Comparison of ENCODE assay signal across 8 cellular contexts in genomic region chr22:43186272-43187170, GRCh38. TPM values are rescaled to one million over a fixed set of nuclear protein-coding genes. Genes with fewer than 3 reads are reported as not detected.
DNase-seq lines count a peak whose midpoint lies in the region; ATAC-seq and TF ChIP-seq lines count a peak whose summit lies in the region.

TTLL12 (minus strand) TSS chr22:43187134; CDS start chr22:43187069, 65 bp downstream.

- H3K27ac ChIP-seq in ACC112 (ENCODE audit: low read depth, low read length): peak within 1 kb of the TSS; percentile 79
- no peak within 1 kb of the TSS for H3K27ac ChIP-seq in adipose tissue (ENCODE audit: low read depth, low read length)
- H3K27ac ChIP-seq in left ventricle myocardium inferior (replicated peaks): peak within 1 kb of the TSS; percentile 96
- H3K27ac ChIP-seq in upper lobe of left lung: peak within 1 kb of the TSS; percentile 87 to 95 (median 89)

- 1 to 2% (median 1%) methylated on average over 46 to 85 of the region's 87 CpGs for WGBS in adipose tissue, 3 donors
- 1 to 2% methylated on average over 31 to 37 of the region's 87 CpGs for WGBS in upper lobe of left lung, 2 donors

- TF ChIP-seq EP300 in upper lobe of left lung (IDR thresholded peaks at IDR 0.05): no peak

- H2AFZ ChIP-seq in ACC112 (ENCODE audit: low read length, unreplicated experiment): peak within 1 kb of the TSS; percentile 88

- TF ChIP-seq POLR2A in upper lobe of left lung (IDR thresholded peaks at IDR 0.05): peak in 3 of 4 donors; percentile 29 to 73 (median 37)

- H3K79me2 ChIP-seq in ACC112 (ENCODE audit: control insufficient read depth, insufficient read depth, low read length, unreplicated experiment): peaks cover 9% of the 10 kb centered on the region

- peaks cover 7% of the 10 kb centered on the region for H3K4me1 ChIP-seq in ACC112 (ENCODE audit: control insufficient read depth, insufficient read depth, low read length, unreplicated experiment)
- H3K4me1 ChIP-seq in left ventricle myocardium inferior: peaks cover 27% of the 10 kb centered on the region
- H3K4me1 ChIP-seq in upper lobe of left lung: peaks cover 13 to 32% (median 17%) of the 10 kb centered on the region in 4 donors

- ATAC-seq in GM18858 (IDR thresholded peaks at IDR 0.05; ENCODE audit: unreplicated experiment): peak; percentile 30
- ATAC-seq in HG03432 (IDR thresholded peaks at IDR 0.05; ENCODE audit: unreplicated experiment): peak; percentile 48
- peak; percentile 27 for ATAC-seq in SK-N-SH treated with all-trans-retinoic acid at 6 μM for 48 hours
- peak in 1 of 2 donors; percentile 70 for ATAC-seq in upper lobe of left lung (ENCODE audit: low FRiP score in 2 of 2)

- TF ChIP-seq CTCF in left ventricle myocardium inferior (IDR thresholded peaks at IDR 0.05; ENCODE audit: borderline replicate concordance) (no peak), upper lobe of left lung (IDR thresholded peaks at IDR 0.05) (peak in 1 of 6 experiments; percentile 29)

- no peaks in the 10 kb centered on the region for H3K27me3 ChIP-seq in ACC112 (ENCODE audit: insufficient read depth, low read length)
- H3K27me3 ChIP-seq in left ventricle myocardium inferior (ENCODE audit: low read depth): no peaks in the 10 kb centered on the region
- H3K27me3 ChIP-seq in upper lobe of left lung: no peaks in the 10 kb centered on the region

- H3K4me3 ChIP-seq in ACC112 (ENCODE audit: low read depth, low read length) (peak within 1 kb of the TSS; percentile 88), left ventricle myocardium inferior (peak within 1 kb of the TSS; percentile 81), upper lobe of left lung (peak within 1 kb of the TSS; percentile 58 to 97 (median 80))

- H3K9me3 ChIP-seq in left ventricle myocardium inferior (replicated peaks) (no peaks in the 10 kb centered on the region), upper lobe of left lung (no peaks in the 10 kb centered on the region)

- peak; percentile 70 for DNase-seq in left ventricle myocardium inferior
- no peak for DNase-seq in posterior vena cava (ENCODE audit: low spot score)
- DNase-seq in upper lobe of left lung: peak; percentile 62 to 94

- H3K36me3 ChIP-seq in ACC112 (ENCODE audit: insufficient read depth, low read length) (no peaks in the 10 kb centered on the region), left ventricle myocardium inferior (peaks cover 3% of the 10 kb centered on the region), upper lobe of left lung (peaks cover 0 to 4% (median 1%) of the 10 kb centered on the region in 4 donors)

- intact Hi-C loops in left ventricle myocardium inferior (cut with micrococcal nuclease) (no loop called here), posterior vena cava (cut with DNase I) (no loop called here)

TF ChIP-seq in SK-N-SH treated with all-trans-retinoic acid at 6 μM for 48 hours, 23 proteins besides CTCF, POLR2A, EP300 and RAD21:
- TF ChIP-seq OSR1 (CRISPR knock-in tag; IDR thresholded peaks at IDR 0.05) (no peak), RARB (CRISPR knock-in tag; IDR thresholded peaks at IDR 0.05) (no peak), PPARA (CRISPR knock-in tag; IDR thresholded peaks at IDR 0.05; ENCODE audit: borderline replicate concordance) (no peak), ISL1 (CRISPR knock-in tag; IDR thresholded peaks at IDR 0.05) (no peak), ZC3H10 (CRISPR knock-in tag; IDR thresholded peaks at IDR 0.05) (no peak), ZFP3 (CRISPR knock-in tag; IDR thresholded peaks at IDR 0.05) (no peak)
TF ChIP-seq in SK-N-SH treated with all-trans-retinoic acid at 6 μM for 48 hours: peak in this region for 0.

RNA-seq across cellular contexts. Expression of gene TTLL12, which starts in this region (rescaled TPM):
- 10 to 100 TPM; 20.1 to 30.0 (median 23.2) TPM for polyA plus RNA-seq in adipose tissue
- total RNA-seq in left ventricle myocardium inferior: 12.6 TPM
- total RNA-seq in posterior vena cava: 10 to 100 TPM; 13.9 to 16.0 TPM
- 10 to 100 TPM; 19.6 to 49.2 (median 25.0) TPM for total RNA-seq in upper lobe of left lung
